Comparison of ENCODE assay signal across 2 cellular contexts in genomic region chr2:43018179-43019024, GRCh38.
TF ChIP-seq lines count a peak whose summit lies in the region.

No MANE protein-coding gene starts in this region.

TF ChIP-seq in IMR-90, 13 proteins besides CTCF, POLR2A, EP300 and RAD21 (continued from another document):
- TF ChIP-seq CEBPB (IDR thresholded peaks at IDR 0.05; ENCODE audit: low read depth, low read length) (peak; percentile 100), MAZ (IDR thresholded peaks at IDR 0.05; ENCODE audit: borderline replicate concordance, low read depth, low read length) (peak; percentile 99)

TF ChIP-seq in HepG2, 621 proteins besides CTCF, POLR2A, EP300 and RAD21 (continued from another document and continues in another):
- TF ChIP-seq HMG20A (CRISPR knock-in tag; IDR thresholded peaks at IDR 0.05; ENCODE audit: borderline replicate concordance) (peak; percentile 79; the same call in 1 of the 2 replicates), ZNF605 (CRISPR knock-in tag; IDR thresholded peaks at IDR 0.05) (peak; percentile 76), REPIN1 (CRISPR knock-in tag; IDR thresholded peaks at IDR 0.05; ENCODE audit: borderline replicate concordance, low read depth) (peak; percentile 95), ZNF607 (CRISPR knock-in tag; IDR thresholded peaks at IDR 0.05; ENCODE audit: borderline replicate concordance) (no peak), SYNCRIP (IDR thresholded peaks at IDR 0.05; ENCODE audit: insufficient read depth, low read depth, low read length) (no peak), ZNF614 (CRISPR knock-in tag; IDR thresholded peaks at IDR 0.05; ENCODE audit: borderline replicate concordance) (peak; percentile 98), GTF3A (CRISPR knock-in tag; conservative IDR thresholded peaks at IDR 0.05) (peak; percentile 96), GLMP (CRISPR knock-in tag; IDR thresholded peaks at IDR 0.05; ENCODE audit: borderline replicate concordance) (no peak), HOMEZ (CRISPR knock-in tag; IDR thresholded peaks at IDR 0.05; ENCODE audit: low read depth) (peak; percentile 73), ZNF567 (CRISPR knock-in tag; IDR thresholded peaks at IDR 0.05; ENCODE audit: borderline replicate concordance) (0 out of 2 replicates have a peak, but pooled peaks have one; percentile 44), HOXA7 (CRISPR knock-in tag; IDR thresholded peaks at IDR 0.05) (no peak), DR1 (CRISPR knock-in tag; IDR thresholded peaks at IDR 0.05) (no peak), POLR2AphosphoS5 (IDR thresholded peaks at IDR 0.05; ENCODE audit: low read depth, low read length) (no peak), ZNF678 (CRISPR knock-in tag; IDR thresholded peaks at IDR 0.05) (no peak), CHD2 (IDR thresholded peaks at IDR 0.05; ENCODE audit: low read depth, low read length) (peak; percentile 40; the same call in 1 of the 2 replicates), ZNF687 (CRISPR knock-in tag; IDR thresholded peaks at IDR 0.05) (peak; percentile 99), NPAS2 (CRISPR knock-in tag; IDR thresholded peaks at IDR 0.05; ENCODE audit: borderline replicate concordance) (no peak), HDAC2 (CRISPR knock-in tag; IDR thresholded peaks at IDR 0.05) (peak; percentile 99), NFKB2 (CRISPR knock-in tag; IDR thresholded peaks at IDR 0.05; ENCODE audit: borderline replicate concordance) (peak; percentile 70; the same call in 1 of the 2 replicates), ZNF646 (CRISPR knock-in tag; IDR thresholded peaks at IDR 0.05) (no peak), ZNF343 (CRISPR knock-in tag; IDR thresholded peaks at IDR 0.05) (peak; percentile 96), ZBTB40 (IDR thresholded peaks at IDR 0.05) (no peak), ZBTB40 (CRISPR knock-in tag; IDR thresholded peaks at IDR 0.05) (no peak; the same call in none of the 2 replicates), E2F5 (CRISPR knock-in tag; conservative IDR thresholded peaks at IDR 0.05) (no peak), ZNF768 (CRISPR knock-in tag; IDR thresholded peaks at IDR 0.05) (peak; percentile 54; the same call in 1 of the 2 replicates), ZNF513 (CRISPR knock-in tag; conservative IDR thresholded peaks at IDR 0.05) (no peak), MEIS2 (CRISPR knock-in tag; IDR thresholded peaks at IDR 0.05) (peak; percentile 27; the same call in 1 of the 2 replicates)
